13 cellular contexts compared by ENCODE assay signal in genomic region chr7:24755096-24755495, GRCh38. TPM values are rescaled to one million over a fixed set of nuclear protein-coding genes. Genes with fewer than 3 reads are reported as not detected.
DNase-seq lines count a peak whose midpoint lies in the region; ATAC-seq and TF ChIP-seq lines count a peak whose summit lies in the region.
"Had no signal": no experiment of that assay in that cellular context is flagged by ENCODE, and none has a peak within 500 bp of the region (broad histone marks: within the 10 kb centered on the region; RNA-seq: fewer than 3 reads in every experiment).

No MANE protein-coding gene starts in this region.

- no peak overlapping the region for H3K27ac ChIP-seq in CD8-positive, alpha-beta T cell (ENCODE audit: low read depth, low read length)
- peak overlapping the region; percentile 97 for H3K27ac ChIP-seq in RWPE2 (ENCODE audit: poor library complexity, severe bottlenecking)
- no peak overlapping the region for H3K27ac ChIP-seq in spleen
- no peak overlapping the region for H3K27ac ChIP-seq in stomach
- H3K27ac ChIP-seq: pancreas had no signal

- H3K27me3 ChIP-seq in CD8-positive, alpha-beta T cell (ENCODE audit: insufficient read depth, low read length), result peaks cover 16% of the 10 kb centered on the region
- H3K27me3 ChIP-seq in RWPE2 (ENCODE audit: insufficient read depth, poor library complexity, severe bottlenecking), result no peaks in the 10 kb centered on the region
- H3K27me3 ChIP-seq in spleen (replicated peaks in 1 of 7), result peaks cover 0 to 48% (median 32%) of the 10 kb centered on the region in 7 donors
- peaks cover 0 to 39% (median 22%) of the 10 kb centered on the region in 3 donors for H3K27me3 ChIP-seq in stomach
- H3K27me3 ChIP-seq: pancreas had no signal

- 73 to 89% (median 80%) methylated on average over 3 of the region's 3 CpGs for WGBS in spleen, 5 donors
- 65 to 88% (median 85%) methylated on average over 3 of the region's 3 CpGs for WGBS in stomach, 5 donors

- DNase-seq in CD8-positive, alpha-beta T cell, result no peak
- DNase-seq in RWPE2 (ENCODE audit: low spot score), result no peak
- DNase-seq in natural killer cell, result no peak
- DNase-seq in spleen, result no peak
- DNase-seq in stomach, result no peak
- no peak for DNase-seq in stimulated activated CD4-positive, alpha-beta T cell treated with anti-CD3 and anti-CD28 coated beads, Interleukin-2, amount 100 ng/mL, for 48 hours
- DNase-seq: Calu3; pancreas; stimulated activated CD4-positive, alpha-beta T cell treated with anti-CD3 and anti-CD28 coated beads, Interleukin-2, amount 100 ng/mL, for 24 hours had no signal

- POLR2A ChIA-PET in CD8-positive, alpha-beta T cell (lab: Charles Lee), result no interaction called here

- H3K4me3 Mint-ChIP-seq in CD8-positive, alpha-beta T cell, result peak overlapping the region; percentile 0
- peak overlapping the region; percentile 21 for H3K4me3 Mint-ChIP-seq in natural killer cell

- H3K9me3 Mint-ChIP-seq in CD8-positive, alpha-beta T cell, result no peaks in the 10 kb centered on the region
- no peaks in the 10 kb centered on the region for H3K9me3 Mint-ChIP-seq in natural killer cell
- H3K9me3 Mint-ChIP-seq: memory B cell had no signal

- no peak for TF ChIP-seq POLR2A in spleen (IDR thresholded peaks at IDR 0.05)
- no peak for TF ChIP-seq POLR2A in stomach (IDR thresholded peaks at IDR 0.05)

- H3K36me3 Mint-ChIP-seq in CD8-positive, alpha-beta T cell, result no peaks in the 10 kb centered on the region
- no peaks in the 10 kb centered on the region for H3K36me3 Mint-ChIP-seq in natural killer cell
- H3K36me3 Mint-ChIP-seq: memory B cell had no signal

- peaks cover 7% of the 10 kb centered on the region for H3K4me1 ChIP-seq in CD8-positive, alpha-beta T cell (ENCODE audit: insufficient read depth, low read length)
- H3K4me1 ChIP-seq in RWPE2 (ENCODE audit: insufficient read depth, poor library complexity, severe bottlenecking) (peaks cover 40% of the 10 kb centered on the region), spleen (peaks cover 0 to 27% (median 9%) of the 10 kb centered on the region in 6 donors), stomach (peaks cover 6 to 21% (median 19%) of the 10 kb centered on the region in 4 donors)

- H3K4me1 Mint-ChIP-seq in CD8-positive, alpha-beta T cell (ENCODE audit: low read depth), result peaks cover 22% of the 10 kb centered on the region
- peaks cover 0 to 18% of the 10 kb centered on the region in 2 donors for H3K4me1 Mint-ChIP-seq in natural killer cell

- no peak for TF ChIP-seq CTCF in CD8-positive, alpha-beta T cell (IDR thresholded peaks at IDR 0.05)
- TF ChIP-seq CTCF in RWPE2 (IDR thresholded peaks at IDR 0.05; ENCODE audit: poor library complexity, severe bottlenecking), result no peak
- no peak for TF ChIP-seq CTCF in natural killer cell (IDR thresholded peaks at IDR 0.05)
- TF ChIP-seq CTCF in spleen (IDR thresholded peaks at IDR 0.05 in 8 of 11, conservative IDR thresholded peaks at IDR 0.05 in 3 of 11), result no peak
- no peak for TF ChIP-seq CTCF in stomach (IDR thresholded peaks at IDR 0.05)

- peaks cover 42% of the 10 kb centered on the region for H3K27me3 Mint-ChIP-seq in CD8-positive, alpha-beta T cell (ENCODE audit: low read depth)
- H3K27me3 Mint-ChIP-seq in natural killer cell (ENCODE audit: low read depth in 2 of 2), result peaks cover 43 to 88% of the 10 kb centered on the region in 2 donors

- intact Hi-C loops in CD8-positive, alpha-beta T cell (cut with DNase I, micrococcal nuclease), result no loop called here
- intact Hi-C loops in natural killer cell (cut with micrococcal nuclease), result no loop called here
- intact Hi-C loops in spleen (cut with DNase I; ENCODE audit: low total_unique reads), result no loop called here
- intact Hi-C loops in stomach (cut with DNase I; ENCODE audit: low total_unique reads), result no loop called here

- CTCF ChIA-PET in CD8-positive, alpha-beta T cell (lab: Charles Lee), result no interaction called here

- no peak for TF ChIP-seq EP300 in stomach (IDR thresholded peaks at IDR 0.05)

- H3K9me3 ChIP-seq in CD8-positive, alpha-beta T cell (ENCODE audit: low read length), result no peaks in the 10 kb centered on the region
- H3K9me3 ChIP-seq in RWPE2 (ENCODE audit: severe bottlenecking) (no peaks in the 10 kb centered on the region), spleen (no peaks in the 10 kb centered on the region), stomach (no peaks in the 10 kb centered on the region)
- H3K9me3 ChIP-seq: pancreas had no signal

- no peak overlapping the region for H3K4me3 ChIP-seq in CD8-positive, alpha-beta T cell (ENCODE audit: low read depth, low read length)
- no peak overlapping the region for H3K4me3 ChIP-seq in RWPE2 (ENCODE audit: severe bottlenecking)
- H3K4me3 ChIP-seq in spleen, result no peak overlapping the region
- no peak overlapping the region for H3K4me3 ChIP-seq in stomach
- H3K4me3 ChIP-seq: pancreas had no signal

- H3K27ac Mint-ChIP-seq in CD8-positive, alpha-beta T cell, result no peak overlapping the region
- H3K27ac Mint-ChIP-seq in natural killer cell, result no peak overlapping the region
- H3K27ac Mint-ChIP-seq: memory B cell had no signal

- no peak for ATAC-seq in CD8-positive, alpha-beta T cell
- ATAC-seq in GM18511 (IDR thresholded peaks at IDR 0.05; ENCODE audit: unreplicated experiment), result peak; percentile 1
- no peak for ATAC-seq in RWPE2 (ENCODE audit: low read depth)
- no peak for ATAC-seq in natural killer cell
- no peak for ATAC-seq in HG02571 (IDR thresholded peaks at IDR 0.05; ENCODE audit: unreplicated experiment)
- ATAC-seq: Panc1, pancreas had no signal

- no peaks in the 10 kb centered on the region for H3K36me3 ChIP-seq in CD8-positive, alpha-beta T cell (ENCODE audit: insufficient read depth, low read length)
- H3K36me3 ChIP-seq in RWPE2 (ENCODE audit: low read depth) (peaks cover 16% of the 10 kb centered on the region; the same call in 1 of the 2 replicates), spleen (no peaks in the 10 kb centered on the region), stomach (no peaks in the 10 kb centered on the region)
- H3K36me3 ChIP-seq: pancreas had no signal

RNA-seq across cellular contexts. Expression of gene GSDME, which starts 2.2 kb away (rescaled TPM):
- not detected for total RNA-seq in CD8-positive, alpha-beta T cell
- total RNA-seq in natural killer cell (under 1 TPM in 2 of 3 donors, not detected in 1; 0.20 to 0.31 TPM), spleen (1 to 10 TPM; 2.3 to 9.7 (median 4.3) TPM), stomach (10 to 100 TPM in 1 of 5 donors, 1 to 10 TPM in 3, not detected in 1; 4.5 to 11.9 (median 7.2) TPM)
- polyA plus RNA-seq in spleen (1 to 10 TPM; 2.3 to 6.0 (median 4.1) TPM), stomach (1 to 10 TPM; 2.6 to 3.9 (median 3.4) TPM)
